Comparison of ENCODE assay signal across 21 cellular contexts in the genomic region with DNA sequence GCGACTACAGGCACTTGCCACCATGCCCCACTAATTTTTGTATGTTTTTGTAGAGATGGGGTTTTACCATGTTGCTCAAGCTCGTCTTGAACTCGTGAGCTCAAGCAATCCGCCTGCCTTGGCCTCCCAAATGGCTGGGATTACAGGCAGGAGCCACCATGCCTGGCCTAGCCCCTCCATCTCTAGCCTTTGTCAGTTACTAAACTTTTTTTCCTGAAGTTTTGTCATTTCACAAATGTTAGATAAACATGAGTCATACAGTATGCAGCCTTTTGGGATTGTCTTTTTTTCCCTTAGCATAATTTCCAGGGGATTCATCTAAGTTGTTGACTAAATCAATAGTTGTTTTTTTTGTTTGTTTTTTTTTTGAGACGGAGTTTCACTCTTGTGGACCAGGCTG. TPM values are rescaled to one million over a fixed set of nuclear protein-coding genes. Genes with fewer than 3 reads are reported as not detected.
DNase-seq lines count a peak whose midpoint lies in the region; ATAC-seq, FAIRE-seq and TF ChIP-seq lines count a peak whose summit lies in the region.
"Had no signal": no experiment of that assay in that cellular context is flagged by ENCODE, and none has a peak within 500 bp of the region (broad histone marks: within the 10 kb centered on the region; RNA-seq: fewer than 3 reads in every experiment).

No MANE protein-coding gene starts in this region.

- H3K9me3 Mint-ChIP-seq in osteocyte (ENCODE audit: unreplicated experiment), result no peaks in the 10 kb centered on the region

- FAIRE-seq in HTR-8/SVneo (lab: Jason Lieb, UNC), result no peak
- FAIRE-seq: D721Med, pancreas had no signal

- DNase-seq in EL (peak; percentile 57), M059J (ENCODE audit: low read depth) (peak; percentile 12), choroid plexus epithelial cell (ENCODE audit: low read depth) (peak; percentile 42), osteocyte (ENCODE audit: extremely low spot score, unreplicated experiment) (no peak), HTR-8/SVneo (ENCODE audit: insufficient read length, low spot score) (no peak), NCI-H2107 treated with DMSO at 0.1 percent for 48 hours (lab: John Stamatoyannopoulos, UW; ENCODE audit: unreplicated experiment) (no peak)
- DNase-seq: activated CD4-positive, alpha-beta T cell treated with anti-CD3 and anti-CD28 coated beads for 4 hours; activated CD8-positive, alpha-beta memory T cell treated with anti-CD3 and anti-CD28 coated beads, Interleukin-2, amount 50 U/mL, for 48 hours; activated naive CD4-positive, alpha-beta T cell treated with Interleukin-2 at 50 U/mL for 16 hours; GF-D8; NCI-H1694; SJCRH30; stimulated activated CD4-positive, alpha-beta T cell treated with anti-CD3 and anti-CD28 coated beads, Interleukin-4, amount 100 ng/mL, for 4 hours; stimulated activated CD8-positive, alpha-beta memory T cell treated with anti-CD3 and anti-CD28 coated beads, Interleukin-4, amount 100 ng/mL, for 48 hours had no signal

- TF ChIP-seq CTCF in choroid plexus epithelial cell (conservative IDR thresholded peaks at IDR 0.05; ENCODE audit: low read depth, low read length), result no peak
- no peak for TF ChIP-seq CTCF in osteocyte (IDR thresholded peaks at IDR 0.05)

- peaks cover 31% of the 10 kb centered on the region for H3K36me3 Mint-ChIP-seq in osteocyte (ENCODE audit: unreplicated experiment)

- no peak overlapping the region for H3K4me3 Mint-ChIP-seq in osteocyte (ENCODE audit: unreplicated experiment)

- H3K27ac Mint-ChIP-seq in osteocyte (ENCODE audit: unreplicated experiment), result peak overlapping the region; percentile 71

- ATAC-seq in HG02981 (IDR thresholded peaks at IDR 0.05; ENCODE audit: unreplicated experiment), result no peak
- ATAC-seq in HG03097 (IDR thresholded peaks at IDR 0.05; ENCODE audit: low FRiP score, unreplicated experiment), result no peak
- ATAC-seq: pancreas had no signal

- no peaks in the 10 kb centered on the region for H3K27me3 Mint-ChIP-seq in osteocyte (ENCODE audit: unreplicated experiment)

- peaks cover 11% of the 10 kb centered on the region for H3K4me1 Mint-ChIP-seq in osteocyte (ENCODE audit: unreplicated experiment)

- no peak overlapping the region for H3K4me3 ChIP-seq in choroid plexus epithelial cell (ENCODE audit: low read depth, low read length)
- H3K4me3 ChIP-seq: lung, pancreas, SJCRH30, skin epidermis, suprapubic skin had no signal

RNA-seq across cellular contexts. Expression of gene NSD1, which starts 13.7 kb away (rescaled TPM):
- total RNA-seq in M059J (2014; rRNA removed; shearing (Covaris generic)), result 17.7 and 36.8 TPM in 2 replicates
- 71.6 and 74.7 TPM in 2 replicates for total RNA-seq in osteocyte

Comparison
In these comparisons a context has a peak if more than half of its experiments do, and no peak if none do; other contexts are left out.
1. DNase-seq: peak in EL (single experiment), M059J (single experiment) and choroid plexus epithelial cell (single experiment); none in osteocyte (single experiment), HTR-8/SVneo (single experiment) and NCI-H2107 treated with DMSO at 0.1 percent for 48 hours (single experiment).